In the genomic region with DNA sequence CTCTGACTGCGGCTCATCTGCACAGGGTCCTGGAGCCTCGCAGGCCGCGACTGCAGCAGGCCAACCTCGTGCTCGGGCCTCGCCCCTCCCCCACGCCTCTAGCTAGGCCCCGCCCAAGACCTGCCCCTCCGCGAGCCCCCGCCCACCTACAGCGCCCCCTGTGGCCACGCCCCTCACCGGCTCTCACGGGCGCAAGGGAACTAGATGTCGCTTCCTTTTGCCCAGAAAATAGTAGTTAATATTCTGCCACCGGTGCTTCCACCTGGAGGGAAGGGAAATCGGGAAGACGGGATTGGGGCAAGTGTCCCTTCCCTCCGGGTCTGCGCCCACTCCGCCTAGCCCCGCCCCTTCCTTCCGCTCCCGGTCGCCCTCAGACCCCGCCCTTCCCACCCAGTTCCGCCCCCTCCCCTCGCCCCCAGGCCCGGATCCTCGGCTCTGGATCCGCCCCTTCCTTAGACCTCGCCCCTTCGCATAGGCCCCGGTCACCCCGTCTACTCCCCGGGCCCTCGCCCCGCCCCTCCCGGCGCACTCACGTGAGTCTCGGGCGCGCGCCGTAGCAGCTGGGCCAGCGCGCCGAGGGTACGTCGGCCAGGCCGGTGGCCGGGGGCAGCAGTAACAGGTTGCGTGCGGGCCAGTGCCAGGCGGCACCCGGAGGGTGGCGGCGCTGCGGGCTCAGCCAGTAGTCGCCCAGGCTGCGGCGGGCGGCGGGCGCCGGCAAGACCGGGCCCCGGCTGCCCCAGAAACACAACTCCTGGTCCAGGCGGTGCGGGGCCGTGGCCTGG, we compare ENCODE assay signal across 8 cellular contexts. TPM values are rescaled to one million over a fixed set of nuclear protein-coding genes. Genes with fewer than 3 reads are reported as not detected.
DNase-seq lines count a peak whose midpoint lies in the region; ATAC-seq, FAIRE-seq and TF ChIP-seq lines count a peak whose summit lies in the region.

No MANE protein-coding gene starts in this region.

- peak overlapping the region; percentile 82 for H3K4me3 Mint-ChIP-seq in activated T-helper 1 cell treated with anti-CD3 and anti-CD28 coated beads, Interleukin-12 subunit alpha, Interleukin-12 subunit beta, Interleukin-2, Interleukin-4 antibody, amounts not matched to agents 30 ng/mL and 10 ng/mL and 1 ng/mL, durations not matched to agents 14 hours and 24 hours and 36 hours
- peak overlapping the region; percentile 74 to 91 (median 84) for H3K4me3 Mint-ChIP-seq in naive thymus-derived CD8-positive, alpha-beta T cell
- H3K4me3 Mint-ChIP-seq in stimulated activated naive B cell treated with anti-CD40 and anti-IgM and Interleukin-4, amounts not matched to agents 10 μg/mL and 1 μg/mL and 100 μg/mL, for 72 hours: peak overlapping the region; percentile 87 to 88

- H3K27ac ChIP-seq in DOHH2 (ENCODE audit: low read depth, low read length): peak overlapping the region; percentile 38; the same call in 1 of the 2 replicates
- H3K27ac ChIP-seq in Karpas-422 (ENCODE audit: low read length): no peak overlapping the region

- H2AFZ ChIP-seq in Karpas-422 (ENCODE audit: low read length): peak overlapping the region; percentile 89; the same call in 1 of the 2 replicates

- H3K36me3 ChIP-seq in DOHH2 (ENCODE audit: control insufficient read depth, low read length): no peaks in the 10 kb centered on the region
- H3K36me3 ChIP-seq in Karpas-422 (ENCODE audit: insufficient read depth, low read length): no peaks in the 10 kb centered on the region

- FAIRE-seq in RCC 7860 (lab: Jason Lieb, UNC): no peak

- H3K79me2 ChIP-seq in DOHH2 (ENCODE audit: control insufficient read depth, low read length): no peaks in the 10 kb centered on the region
- H3K79me2 ChIP-seq in Karpas-422 (ENCODE audit: low read length): no peaks in the 10 kb centered on the region

- H3K9me2 ChIP-seq in DOHH2 (replicated peaks; ENCODE audit: control insufficient read depth, low read length) (no peaks in the 10 kb centered on the region), Karpas-422 (replicated peaks; ENCODE audit: insufficient read depth, low read length) (no peaks in the 10 kb centered on the region)

- H3K4me1 Mint-ChIP-seq in activated T-helper 1 cell treated with anti-CD3 and anti-CD28 coated beads, Interleukin-12 subunit alpha, Interleukin-12 subunit beta, Interleukin-2, Interleukin-4 antibody, amounts not matched to agents 30 ng/mL and 10 ng/mL and 1 ng/mL, durations not matched to agents 14 hours and 24 hours and 36 hours (ENCODE audit: low read depth): peaks cover 35% of the 10 kb centered on the region
- peaks cover 28 to 66% (median 54%) of the 10 kb centered on the region in 4 donors for H3K4me1 Mint-ChIP-seq in naive thymus-derived CD8-positive, alpha-beta T cell
- peaks cover 25 to 48% of the 10 kb centered on the region in 2 donors for H3K4me1 Mint-ChIP-seq in stimulated activated naive B cell treated with anti-CD40 and anti-IgM and Interleukin-4, amounts not matched to agents 10 μg/mL and 1 μg/mL and 100 μg/mL, for 72 hours

- peak overlapping the region; percentile 82 for H3K9ac ChIP-seq in Karpas-422 (ENCODE audit: low read length)

- H4K20me1 ChIP-seq in DOHH2 (ENCODE audit: control insufficient read depth, insufficient read depth, low read depth, low read length) (no peaks in the 10 kb centered on the region), Karpas-422 (ENCODE audit: insufficient read depth, low read depth, low read length) (no peaks in the 10 kb centered on the region)

- DNase-seq in Karpas-422 (peak; percentile 98), RCC 7860 (ENCODE audit: low spot score) (peak; percentile 68), fibroblast of mammary gland (ENCODE audit: low read depth) (peak; percentile 84)
- DNase-seq in activated T-helper 1 cell treated with anti-CD3 and anti-CD28 coated beads, Interleukin-12 subunit alpha, Interleukin-12 subunit beta, Interleukin-2, Interleukin-4 antibody, amounts not matched to agents 30 ng/mL and 10 ng/mL and 1 ng/mL, durations not matched to agents 14 hours and 24 hours and 36 hours (ENCODE audit: low spot score): peak; percentile 89
- DNase-seq in naive thymus-derived CD8-positive, alpha-beta T cell: peak; percentile 87 to 96 (median 90)
- peak; percentile 84 for DNase-seq in stimulated activated naive B cell treated with anti-CD40 and anti-IgM and Interleukin-4, amounts not matched to agents 10 μg/mL and 1 μg/mL and 100 μg/mL, for 72 hours

- peak overlapping the region; percentile 53 for H3K27ac Mint-ChIP-seq in activated T-helper 1 cell treated with anti-CD3 and anti-CD28 coated beads, Interleukin-12 subunit alpha, Interleukin-12 subunit beta, Interleukin-2, Interleukin-4 antibody, amounts not matched to agents 30 ng/mL and 10 ng/mL and 1 ng/mL, durations not matched to agents 14 hours and 24 hours and 36 hours
- H3K27ac Mint-ChIP-seq in naive thymus-derived CD8-positive, alpha-beta T cell: peak overlapping the region; percentile 53 to 93 (median 89)
- H3K27ac Mint-ChIP-seq in stimulated activated naive B cell treated with anti-CD40 and anti-IgM and Interleukin-4, amounts not matched to agents 10 μg/mL and 1 μg/mL and 100 μg/mL, for 72 hours: peak overlapping the region; percentile 92

- peak overlapping the region; percentile 97 for H3K4me2 ChIP-seq in DOHH2 (ENCODE audit: low read length)
- peak overlapping the region; percentile 92 for H3K4me2 ChIP-seq in Karpas-422 (ENCODE audit: low read depth, low read length, poor library complexity, severe bottlenecking)

- H3K27me3 ChIP-seq in DOHH2 (ENCODE audit: control insufficient read depth, low read length): 0 out of 2 replicates have a peak, but pooled peaks cover 4% of the 10 kb centered on the region
- no peaks in the 10 kb centered on the region for H3K27me3 ChIP-seq in Karpas-422 (ENCODE audit: low read length)

- peak overlapping the region; percentile 84 for H3K4me3 ChIP-seq in DOHH2 (ENCODE audit: low read length)
- H3K4me3 ChIP-seq in Karpas-422 (ENCODE audit: low read length): peak overlapping the region; percentile 77
- peak overlapping the region; percentile 63 for H3K4me3 ChIP-seq in fibroblast of mammary gland (ENCODE audit: control insufficient read depth, low read depth, low read length)

- peak; percentile 84 for ATAC-seq in GM21737 (IDR thresholded peaks at IDR 0.05; ENCODE audit: unreplicated experiment)
- ATAC-seq in naive thymus-derived CD8-positive, alpha-beta T cell: peak; percentile 90 to 93
- peak; percentile 95 to 96 for ATAC-seq in stimulated activated naive B cell treated with anti-CD40 and anti-IgM and Interleukin-4, amounts not matched to agents 10 μg/mL and 1 μg/mL and 100 μg/mL, for 72 hours (replicated peaks)

- peaks cover 38% of the 10 kb centered on the region for H3K4me1 ChIP-seq in DOHH2 (ENCODE audit: control insufficient read depth, low read length)
- peaks cover 12% of the 10 kb centered on the region for H3K4me1 ChIP-seq in Karpas-422 (ENCODE audit: low read length)

- POLR2A ChIA-PET in naive thymus-derived CD8-positive, alpha-beta T cell (lab: Charles Lee): interaction anchor here (0.5 to 11.8 kb wide), 22 partner anchors 9 to 111 kb away, joined by 3 to 147 read pairs (median 3); a partner anchor contains a TSS

- H3K36me3 Mint-ChIP-seq in activated T-helper 1 cell treated with anti-CD3 and anti-CD28 coated beads, Interleukin-12 subunit alpha, Interleukin-12 subunit beta, Interleukin-2, Interleukin-4 antibody, amounts not matched to agents 30 ng/mL and 10 ng/mL and 1 ng/mL, durations not matched to agents 14 hours and 24 hours and 36 hours (ENCODE audit: low read depth): no peaks in the 10 kb centered on the region
- peaks cover 0 to 8% (median 0%) of the 10 kb centered on the region in 3 donors for H3K36me3 Mint-ChIP-seq in naive thymus-derived CD8-positive, alpha-beta T cell
- H3K36me3 Mint-ChIP-seq in stimulated activated naive B cell treated with anti-CD40 and anti-IgM and Interleukin-4, amounts not matched to agents 10 μg/mL and 1 μg/mL and 100 μg/mL, for 72 hours: peaks cover 4 to 14% of the 10 kb centered on the region in 2 donors

- H3K27me3 Mint-ChIP-seq in activated T-helper 1 cell treated with anti-CD3 and anti-CD28 coated beads, Interleukin-12 subunit alpha, Interleukin-12 subunit beta, Interleukin-2, Interleukin-4 antibody, amounts not matched to agents 30 ng/mL and 10 ng/mL and 1 ng/mL, durations not matched to agents 14 hours and 24 hours and 36 hours (ENCODE audit: insufficient read depth): peaks cover 8% of the 10 kb centered on the region
- H3K27me3 Mint-ChIP-seq in naive thymus-derived CD8-positive, alpha-beta T cell: no peaks in the 10 kb centered on the region
- H3K27me3 Mint-ChIP-seq in stimulated activated naive B cell treated with anti-CD40 and anti-IgM and Interleukin-4, amounts not matched to agents 10 μg/mL and 1 μg/mL and 100 μg/mL, for 72 hours: no peaks in the 10 kb centered on the region

- no peaks in the 10 kb centered on the region for H3F3A ChIP-seq in DOHH2 (ENCODE audit: control insufficient read depth, insufficient read depth)

- H3K9me3 Mint-ChIP-seq in activated T-helper 1 cell treated with anti-CD3 and anti-CD28 coated beads, Interleukin-12 subunit alpha, Interleukin-12 subunit beta, Interleukin-2, Interleukin-4 antibody, amounts not matched to agents 30 ng/mL and 10 ng/mL and 1 ng/mL, durations not matched to agents 14 hours and 24 hours and 36 hours: no peaks in the 10 kb centered on the region
- no peaks in the 10 kb centered on the region for H3K9me3 Mint-ChIP-seq in naive thymus-derived CD8-positive, alpha-beta T cell
- H3K9me3 Mint-ChIP-seq in stimulated activated naive B cell treated with anti-CD40 and anti-IgM and Interleukin-4, amounts not matched to agents 10 μg/mL and 1 μg/mL and 100 μg/mL, for 72 hours: peaks cover 0 to 1% of the 10 kb centered on the region in 2 donors

- peak; percentile 74 for TF ChIP-seq CTCF in DOHH2 (IDR thresholded peaks at IDR 0.05; ENCODE audit: low read depth, low read length, poor library complexity, severe bottlenecking)
- peak; percentile 27 for TF ChIP-seq CTCF in fibroblast of mammary gland (conservative IDR thresholded peaks at IDR 0.05; ENCODE audit: control insufficient read depth, insufficient read depth, low read depth, low read length)

- H3K9me3 ChIP-seq in DOHH2 (ENCODE audit: control insufficient read depth, insufficient read depth, low read length): peaks cover 3% of the 10 kb centered on the region; the same call in 1 of the 2 replicates
- H3K9me3 ChIP-seq in Karpas-422 (ENCODE audit: low read length): no peaks in the 10 kb centered on the region

- intact Hi-C loops in activated T-helper 1 cell treated with anti-CD3 and anti-CD28 coated beads, Interleukin-12 subunit alpha, Interleukin-12 subunit beta, Interleukin-2, Interleukin-4 antibody, amounts not matched to agents 30 ng/mL and 10 ng/mL and 1 ng/mL, durations not matched to agents 14 hours and 24 hours and 36 hours (cut with micrococcal nuclease): loop anchor here (1.0 kb wide), 6 partner anchors 9 to 279 kb away; a partner anchor contains a TSS

RNA-seq across cellular contexts. Expression of a gene that starts 11.0 kb away (rescaled TPM):
- 3.1 and 4.5 TPM in 2 replicates for total RNA-seq in Karpas-422 (2014; rRNA removed; shearing (Covaris generic); ENCODE audit: low replicate concordance)
- total RNA-seq in activated T-helper 1 cell treated with anti-CD3 and anti-CD28 coated beads, Interleukin-12 subunit alpha, Interleukin-12 subunit beta, Interleukin-2, Interleukin-4 antibody, amounts not matched to agents 30 ng/mL and 10 ng/mL and 1 ng/mL, durations not matched to agents 14 hours and 24 hours and 36 hours: 4.0 TPM in 2 replicates
- total RNA-seq in naive thymus-derived CD8-positive, alpha-beta T cell: 10 to 100 TPM; 28.7 to 30.7 TPM
- under 1 TPM; 0.06 to 0.47 (median 0.14) TPM for polyA plus RNA-seq in naive thymus-derived CD8-positive, alpha-beta T cell

RNA-seq across cellular contexts. Expression of a gene that starts 11.1 kb away (rescaled TPM):
- total RNA-seq in Karpas-422 (2014; rRNA removed; shearing (Covaris generic); ENCODE audit: low replicate concordance): 1.4 and 1.5 TPM in 2 replicates
- total RNA-seq in activated T-helper 1 cell treated with anti-CD3 and anti-CD28 coated beads, Interleukin-12 subunit alpha, Interleukin-12 subunit beta, Interleukin-2, Interleukin-4 antibody, amounts not matched to agents 30 ng/mL and 10 ng/mL and 1 ng/mL, durations not matched to agents 14 hours and 24 hours and 36 hours: 0.51 and 1.3 TPM in 2 replicates
- total RNA-seq in naive thymus-derived CD8-positive, alpha-beta T cell: 1 to 10 TPM; 2.9 to 3.7 TPM
- 1 to 10 TPM in 2 of 3 donors, under 1 TPM in 1; 0.20 to 2.5 (median 2.0) TPM for polyA plus RNA-seq in naive thymus-derived CD8-positive, alpha-beta T cell

RNA-seq across cellular contexts. Expression of a gene that starts 15.2 kb away (rescaled TPM):
- 262 and 391 TPM in 2 replicates for total RNA-seq in Karpas-422 (2014; rRNA removed; shearing (Covaris generic); ENCODE audit: low replicate concordance)
- 31.6 and 31.8 TPM in 2 replicates for total RNA-seq in activated T-helper 1 cell treated with anti-CD3 and anti-CD28 coated beads, Interleukin-12 subunit alpha, Interleukin-12 subunit beta, Interleukin-2, Interleukin-4 antibody, amounts not matched to agents 30 ng/mL and 10 ng/mL and 1 ng/mL, durations not matched to agents 14 hours and 24 hours and 36 hours
- total RNA-seq in naive thymus-derived CD8-positive, alpha-beta T cell: 10 to 100 TPM; 39.1 to 41.1 TPM
- 10 to 100 TPM; 37.8 to 81.4 (median 72.7) TPM for polyA plus RNA-seq in naive thymus-derived CD8-positive, alpha-beta T cell

RNA-seq across cellular contexts. Expression of a gene that starts 43.0 kb away (rescaled TPM):
- 45.1 and 50.0 TPM in 2 replicates for total RNA-seq in Karpas-422 (2014; rRNA removed; shearing (Covaris generic); ENCODE audit: low replicate concordance)
- total RNA-seq in activated T-helper 1 cell treated with anti-CD3 and anti-CD28 coated beads, Interleukin-12 subunit alpha, Interleukin-12 subunit beta, Interleukin-2, Interleukin-4 antibody, amounts not matched to agents 30 ng/mL and 10 ng/mL and 1 ng/mL, durations not matched to agents 14 hours and 24 hours and 36 hours: 48.8 and 50.3 TPM in 2 replicates
- 100 to 1,000 TPM; 112 to 113 TPM for total RNA-seq in naive thymus-derived CD8-positive, alpha-beta T cell
- 10 to 100 TPM; 29.5 to 39.6 (median 31.1) TPM for polyA plus RNA-seq in naive thymus-derived CD8-positive, alpha-beta T cell

RNA-seq across cellular contexts. Expression of a gene that starts 59.4 kb away (rescaled TPM):
- 201 and 257 TPM in 2 replicates for total RNA-seq in Karpas-422 (2014; rRNA removed; shearing (Covaris generic); ENCODE audit: low replicate concordance)
- 177 and 179 TPM in 2 replicates for total RNA-seq in activated T-helper 1 cell treated with anti-CD3 and anti-CD28 coated beads, Interleukin-12 subunit alpha, Interleukin-12 subunit beta, Interleukin-2, Interleukin-4 antibody, amounts not matched to agents 30 ng/mL and 10 ng/mL and 1 ng/mL, durations not matched to agents 14 hours and 24 hours and 36 hours
- 100 to 1,000 TPM; 154 to 156 TPM for total RNA-seq in naive thymus-derived CD8-positive, alpha-beta T cell
- 100 to 1,000 TPM; 171 to 202 (median 173) TPM for polyA plus RNA-seq in naive thymus-derived CD8-positive, alpha-beta T cell
